ENCODE assay signal across 27 cellular contexts in genomic region chr11:117662255-117662654, GRCh38.
DNase-seq lines count a peak whose midpoint lies in the region; ATAC-seq lines count a peak whose summit lies in the region.
"Had no signal": no experiment of that assay in that cellular context is flagged by ENCODE, and none has a peak within 500 bp of the region (broad histone marks: within the 10 kb centered on the region; RNA-seq: fewer than 3 reads in every experiment).

No MANE protein-coding gene starts in this region.

- peak overlapping the region; percentile 35 for H3K27ac ChIP-seq in angular gyrus (ENCODE audit: low read depth, low read length)
- peak overlapping the region; percentile 73 for H3K27ac ChIP-seq in cingulate gyrus (ENCODE audit: low read depth, low read length)
- H3K27ac ChIP-seq: A549; BLaER1 treated with 17β-estradiol and CSF1 and Interleukin-3, amounts not matched to agents 10 nM and 100 nM; GM23248; PC-9; SJSA1 had no signal

- DNase-seq in left kidney (ENCODE audit: low read depth, low spot score) (peak; percentile 41), pons (ENCODE audit: low spot score) (no peak), NCI-H524 (lab: John Stamatoyannopoulos, UW) (no peak)
- DNase-seq: AML-193; CD4-positive, alpha-beta T cell; DMS53; GDM1; GM23248; H9; KBM-7; MV-4-11; NCI-H1105; NCI-H1436 treated with DMSO at 0.1 percent for 48 hours; NCI-H187 treated with DMSO at 0.1 percent for 48 hours; NCI-H526; NCI-H82; NK-92 treated with Interleukin-12 subunit alpha and Interleukin-12 subunit beta, amount 100 ng/mL, for 24 hours; PC-9 had no signal

- no peak for ATAC-seq in activated CD4-positive, CD25-positive, alpha-beta regulatory T cell treated with anti-CD3 and anti-CD28 coated beads, Interleukin-2, amount 50 U/mL, for 24 hours
- no peak for ATAC-seq in GM18907 (IDR thresholded peaks at IDR 0.05; ENCODE audit: unreplicated experiment)
- ATAC-seq: A549, HepG2, Right ventricle myocardium inferior had no signal
